In genomic region chr22:17966403-17966717, GRCh38 we compare ENCODE assay signal across 20 cellular contexts. TPM values are rescaled to one million over a fixed set of nuclear protein-coding genes. Genes with fewer than 3 reads are reported as not detected.
A peak's percentile ranks its signal among the peaks of the same experiment; 100 is the strongest.
DNase-seq lines count a peak whose midpoint lies in the region; ATAC-seq and TF ChIP-seq lines count a peak whose summit lies in the region.
"Had no signal": no experiment of that assay in that cellular context is flagged by ENCODE, and none has a peak within 500 bp of the region (broad histone marks: within the 10 kb centered on the region; RNA-seq: fewer than 3 reads in every experiment).

No MANE protein-coding gene starts in this region.

- H3K27me3 Mint-ChIP-seq in HFFc6 (ENCODE audit: insufficient read depth) = peaks cover 6% of the 10 kb centered on the region
- H3K27me3 Mint-ChIP-seq in stimulated activated memory B cell treated with anti-CD40 and anti-IgM and Interleukin-4, amounts not matched to agents 10 μg/mL and 1 μg/mL and 100 μg/mL, for 72 hours = no peaks in the 10 kb centered on the region
- H3K27me3 Mint-ChIP-seq: activated naive CD8-positive, alpha-beta T cell had no signal

- H3K36me3 Mint-ChIP-seq in HFFc6 (ENCODE audit: low read depth) = peaks cover 9% of the 10 kb centered on the region; the same call in 1 of the 2 replicates
- H3K36me3 Mint-ChIP-seq in stimulated activated memory B cell treated with anti-CD40 and anti-IgM and Interleukin-4, amounts not matched to agents 10 μg/mL and 1 μg/mL and 100 μg/mL, for 72 hours = peaks cover 33% of the 10 kb centered on the region
- H3K36me3 Mint-ChIP-seq: activated naive CD8-positive, alpha-beta T cell had no signal

- H3K4me3 Mint-ChIP-seq in HFFc6 = no peak overlapping the region
- H3K4me3 Mint-ChIP-seq in stimulated activated memory B cell treated with anti-CD40 and anti-IgM and Interleukin-4, amounts not matched to agents 10 μg/mL and 1 μg/mL and 100 μg/mL, for 72 hours = peak overlapping the region; percentile 38
- H3K4me3 Mint-ChIP-seq: activated naive CD8-positive, alpha-beta T cell; nephron progenitor cell had no signal

- no peaks in the 10 kb centered on the region for H3K9me3 ChIP-seq in adipocyte (ENCODE audit: control insufficient read depth, low read length)
- H3K9me3 ChIP-seq: esophagus muscularis mucosa, prostate gland, thoracic aorta had no signal

- no peaks in the 10 kb centered on the region for H3K9me3 Mint-ChIP-seq in HFFc6
- H3K9me3 Mint-ChIP-seq in stimulated activated memory B cell treated with anti-CD40 and anti-IgM and Interleukin-4, amounts not matched to agents 10 μg/mL and 1 μg/mL and 100 μg/mL, for 72 hours = no peaks in the 10 kb centered on the region
- H3K9me3 Mint-ChIP-seq: nephron progenitor cell had no signal

- no peak for ATAC-seq in stimulated activated memory B cell treated with anti-CD40 and anti-IgM and Interleukin-4, amounts not matched to agents 10 μg/mL and 1 μg/mL and 100 μg/mL, for 72 hours
- ATAC-seq in HG03520 (IDR thresholded peaks at IDR 0.05; ENCODE audit: unreplicated experiment) = no peak
- ATAC-seq: HCT116 had no signal

- H3K27me3 ChIP-seq in adipocyte (replicated peaks; ENCODE audit: control insufficient read depth, insufficient read depth, low read length) = no peaks in the 10 kb centered on the region
- H3K27me3 ChIP-seq: esophagus muscularis mucosa had no signal

- no peaks in the 10 kb centered on the region for H3K36me3 ChIP-seq in adipocyte (ENCODE audit: control insufficient read depth, insufficient read depth, low read length, severe bottlenecking)
- H3K36me3 ChIP-seq: esophagus muscularis mucosa, prostate gland, thoracic aorta had no signal

- peaks cover 46% of the 10 kb centered on the region for H3K4me1 Mint-ChIP-seq in HFFc6 (ENCODE audit: low read depth)
- H3K4me1 Mint-ChIP-seq in stimulated activated memory B cell treated with anti-CD40 and anti-IgM and Interleukin-4, amounts not matched to agents 10 μg/mL and 1 μg/mL and 100 μg/mL, for 72 hours = peaks cover 81% of the 10 kb centered on the region

- no peak overlapping the region for H3K9ac ChIP-seq in adipocyte (ENCODE audit: low read length)

- H3K4me1 ChIP-seq in adipocyte (ENCODE audit: control insufficient read depth, insufficient read depth, low read length) = peaks cover 10% of the 10 kb centered on the region
- H3K4me1 ChIP-seq: prostate gland had no signal

- no peak for TF ChIP-seq CTCF in HFFc6 (IDR thresholded peaks at IDR 0.05)

- H3K4me3 ChIP-seq in adipocyte (ENCODE audit: low read length) = no peak overlapping the region
- H3K4me3 ChIP-seq: esophagus muscularis mucosa, prostate gland, thoracic aorta had no signal

- peak overlapping the region; percentile 61 for H3K27ac Mint-ChIP-seq in HFFc6
- H3K27ac Mint-ChIP-seq in stimulated activated memory B cell treated with anti-CD40 and anti-IgM and Interleukin-4, amounts not matched to agents 10 μg/mL and 1 μg/mL and 100 μg/mL, for 72 hours = peak overlapping the region; percentile 81
- H3K27ac Mint-ChIP-seq: activated naive CD8-positive, alpha-beta T cell had no signal

- DNase-seq in HFFc6 (no peak), adipocyte (ENCODE audit: low read depth) (peak; percentile 64), left kidney (ENCODE audit: low read depth, low spot score) (peak; percentile 31), NCI-H1048 (lab: John Stamatoyannopoulos, UW) (no peak), COLO829 (ENCODE audit: low spot score) (no peak), NCI-H526 treated with DMSO at 0.1 percent for 48 hours (lab: John Stamatoyannopoulos, UW) (no peak)
- DNase-seq: activated CD4-positive, alpha-beta T cell treated with anti-CD3 and anti-CD28 coated beads, Interleukin-2, amount 50 U/mL, for 1 hour; DMS79 treated with DMSO at 0.1 percent for 48 hours; NCI-H1092; NCI-H1930; NCI-H774; nephron progenitor cell; Right ventricle myocardium superior had no signal

RNA-seq across cellular contexts. Expression of gene MICAL3, which starts 58.0 kb away (rescaled TPM):
- 10 to 100 TPM; 38.6 to 44.1 (median 39.7) TPM for total RNA-seq in HFFc6 (2021; fragmentation: NEBNext Ultra II Directional; extraction: Animal tissue kit (Norgen Biotek cat#: 25700))

Comparison
In these comparisons a context has a peak if more than half of its experiments do, and no peak if none do; other contexts are left out.
1. DNase-seq: peak in adipocyte (single experiment) and left kidney (single experiment); none in HFFc6 (single experiment), NCI-H1048 (single experiment), COLO829 (single experiment) and NCI-H526 treated with DMSO at 0.1 percent for 48 hours (single experiment).